28 cellular contexts compared by ENCODE assay signal in the genomic region with DNA sequence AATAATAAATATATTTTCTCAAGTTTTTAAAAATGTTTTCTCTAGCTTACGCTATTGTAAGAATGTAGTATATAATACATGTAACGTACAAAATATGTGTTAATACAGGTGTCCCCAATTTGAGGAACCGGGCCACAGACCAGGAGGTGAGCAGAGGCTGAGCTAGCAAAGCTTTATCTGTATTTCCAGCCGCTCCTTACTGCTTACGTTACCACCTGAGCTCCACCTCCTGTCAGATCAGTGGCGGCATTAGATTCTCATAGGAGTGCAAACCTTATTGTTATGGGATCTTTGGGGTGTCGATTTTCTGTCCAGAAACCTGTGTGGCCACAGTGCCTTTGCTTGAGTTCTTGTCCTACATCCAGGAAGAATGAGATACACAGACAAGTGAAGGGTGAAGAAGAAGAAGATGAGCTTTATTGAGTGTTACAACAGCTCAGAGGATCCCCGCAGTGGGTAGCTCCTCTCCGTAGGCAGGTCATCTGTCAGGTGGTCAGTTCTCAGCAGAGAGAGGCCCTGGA.
"Had no signal": no experiment of that assay in that cellular context is flagged by ENCODE, and none has a peak within 500 bp of the region (broad histone marks: within the 10 kb centered on the region; RNA-seq: fewer than 3 reads in every experiment).

No MANE protein-coding gene starts in this region.

- H3K27me3 ChIP-seq: brain microvascular endothelial cell had no signal

- H3K36me3 ChIP-seq: brain microvascular endothelial cell, WERI-Rb-1 had no signal

- H3K4me1 Mint-ChIP-seq: activated B cell treated with CpG ODN at 0.5 μM for 24 hours, T-cell had no signal

- H3K27ac Mint-ChIP-seq: activated B cell treated with CpG ODN at 0.5 μM for 24 hours; activated CD8-positive, alpha-beta T cell treated with anti-CD3 and anti-CD28 coated beads for 36 hours; activated naive CD8-positive, alpha-beta T cell; activated T-helper 2 cell treated with anti-CD3 and anti-CD28 coated beads, Interferon-gamma antibody, Interleukin-2, Interleukin-4, amounts not matched to agents 10 μg/mL and 5 μg/mL and 100 μg/mL, durations not matched to agents 14 hours and 24 hours and 36 hours; endodermal cell; T-cell; T-helper 1 cell treated with Interleukin-12 subunit alpha and Interleukin-12 subunit beta and Interleukin-4 antibody, amounts not matched to agents 30 μg/mL and 1 μg/mL, for 36 hours had no signal

- DNase-seq: activated B cell treated with CpG ODN at 0.5 μM for 24 hours; activated CD4-positive, alpha-beta T cell treated with anti-CD3 and anti-CD28 coated beads for 48 hours; activated CD4-positive, alpha-beta T cell treated with anti-CD3 and anti-CD28 coated beads, Interleukin-2, amount 50 U/mL, for 1 hour; activated CD4-positive, alpha-beta T cell treated with anti-CD3 and anti-CD28 coated beads, Interleukin-2, amount 50 U/mL, for 48 hours; activated CD8-positive, alpha-beta memory T cell treated with anti-CD3 and anti-CD28 coated beads for 24 hours; activated CD8-positive, alpha-beta T cell treated with anti-CD3 and anti-CD28 coated beads for 36 hours; activated effector memory CD4-positive, alpha-beta T cell treated with anti-CD3 and anti-CD28 coated beads, Interleukin-2, amount 50 U/mL, for 16 hours; activated naive CD4-positive, alpha-beta T cell treated with anti-CD3 and anti-CD28 coated beads, Interleukin-2, amount 50 U/mL, for 16 hours; activated T-cell treated with anti-CD3 and anti-CD28 coated beads, Interleukin-2, amount 50 U/mL, for 4 hours; amniotic stem cell; anterior cingulate cortex; brain microvascular endothelial cell; cortex of kidney; effector memory CD4-positive, alpha-beta T cell; endodermal cell; foreskin fibroblast; SW 1271; T-cell; T1000; WERI-Rb-1 had no signal

- H3K27ac ChIP-seq: brain microvascular endothelial cell had no signal

- FAIRE-seq: astrocyte, bronchial epithelial cell, colon, frontal cortex had no signal

- H3K9me3 Mint-ChIP-seq: activated B cell treated with CpG ODN at 0.5 μM for 24 hours; activated CD8-positive, alpha-beta T cell treated with anti-CD3 and anti-CD28 coated beads for 36 hours; activated T-cell treated with anti-CD3 and anti-CD28 coated beads, Interleukin-2, amount 50 U/mL, for 4 hours; activated T-helper 2 cell treated with anti-CD3 and anti-CD28 coated beads, Interferon-gamma antibody, Interleukin-2, Interleukin-4, amounts not matched to agents 10 μg/mL and 5 μg/mL and 100 μg/mL, durations not matched to agents 14 hours and 24 hours and 36 hours; T-cell; T-helper 1 cell treated with Interleukin-12 subunit alpha and Interleukin-12 subunit beta and Interleukin-4 antibody, amounts not matched to agents 30 μg/mL and 1 μg/mL, for 36 hours had no signal

- H3K36me3 Mint-ChIP-seq: activated naive CD8-positive, alpha-beta T cell; T-cell had no signal

- ATAC-seq: activated CD4-positive, CD25-positive, alpha-beta regulatory T cell treated with anti-CD3 and anti-CD28 coated beads, Interleukin-2, amount 50 U/mL, for 24 hours; activated CD8-positive, alpha-beta T cell treated with anti-CD3 and anti-CD28 coated beads for 36 hours; activated T-cell treated with anti-CD3 and anti-CD28 coated beads, Interleukin-2, amount 50 U/mL, for 4 hours; T-cell had no signal

- H3K4me3 Mint-ChIP-seq: activated B cell treated with CpG ODN at 0.5 μM for 24 hours; activated CD8-positive, alpha-beta T cell treated with anti-CD3 and anti-CD28 coated beads for 36 hours; activated naive CD8-positive, alpha-beta T cell; activated T-cell treated with anti-CD3 and anti-CD28 coated beads, Interleukin-2, amount 50 U/mL, for 4 hours; endodermal cell; T-cell; T-helper 1 cell treated with Interleukin-12 subunit alpha and Interleukin-12 subunit beta and Interleukin-4 antibody, amounts not matched to agents 30 μg/mL and 1 μg/mL, for 36 hours had no signal
